22 cellular contexts compared by ENCODE assay signal in the genomic region with DNA sequence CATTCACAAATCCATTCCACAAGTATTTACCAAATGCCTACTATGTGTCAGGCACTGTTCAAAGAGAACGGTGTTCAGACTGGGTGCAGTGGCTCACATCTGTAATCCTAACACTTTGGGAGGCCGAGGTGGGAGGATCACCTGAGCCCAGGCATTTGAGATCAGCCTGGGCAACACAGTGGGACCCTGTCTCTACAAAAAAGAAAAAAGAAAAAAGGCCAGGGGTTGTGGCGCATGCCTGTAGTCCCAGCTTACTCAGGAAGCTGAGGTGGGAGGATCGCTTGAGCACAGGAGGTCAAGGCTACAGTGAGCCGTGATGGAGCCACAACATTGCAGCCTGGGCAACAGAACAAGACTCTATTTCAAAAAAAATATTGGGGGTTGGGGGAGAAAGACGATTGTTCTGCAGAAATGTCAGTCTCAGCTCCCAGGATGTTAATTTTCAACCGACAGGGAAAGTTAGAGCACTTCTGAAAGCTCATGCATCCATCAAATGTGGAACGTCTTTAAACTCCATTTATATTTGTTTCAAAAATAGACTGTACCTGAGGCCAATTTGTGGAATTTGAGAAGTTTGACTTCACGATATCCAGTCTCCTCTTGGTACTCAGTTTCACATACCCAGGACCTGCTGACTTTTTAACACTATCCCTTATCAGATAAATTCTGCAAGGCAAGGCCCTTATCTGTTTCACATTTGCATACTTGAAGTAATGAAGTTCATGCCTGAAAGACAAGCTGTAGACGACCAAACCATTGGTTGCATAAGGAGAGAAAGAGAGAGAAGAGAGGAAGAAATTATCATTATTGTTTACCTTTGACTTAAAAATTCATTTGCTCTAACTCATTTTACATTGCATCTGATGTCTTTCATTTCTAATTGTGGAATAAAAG. TPM values are rescaled to one million over a fixed set of nuclear protein-coding genes. Genes with fewer than 3 reads are reported as not detected.
DNase-seq lines count a peak whose midpoint lies in the region; ATAC-seq and TF ChIP-seq lines count a peak whose summit lies in the region.
"Had no signal": no experiment of that assay in that cellular context is flagged by ENCODE, and none has a peak within 500 bp of the region (broad histone marks: within the 10 kb centered on the region; RNA-seq: fewer than 3 reads in every experiment).

No MANE protein-coding gene starts in this region.

- no peak for ATAC-seq in HCT116
- ATAC-seq in PC-3: no peak
- ATAC-seq: activated naive CD8-positive, alpha-beta T cell treated with anti-CD3 and anti-CD28 coated beads, Interleukin-2, amount 50 U/mL, for 24 hours; esophagus mucosa had no signal

- no peak for TF ChIP-seq EP300 in esophagus muscularis mucosa (IDR thresholded peaks at IDR 0.05)

- peak overlapping the region; percentile 23 for H2AFZ ChIP-seq in HCT116 (ENCODE audit: low read depth, low read length, poor library complexity, severe bottlenecking)
- H2AFZ ChIP-seq in PC-3 (ENCODE audit: low read length): no peak overlapping the region

- peaks cover 0 to 22% of the 10 kb centered on the region in 2 experiments; a peak in 2 of 4 replicates for H3K4me1 ChIP-seq in HCT116 (ENCODE audit: control insufficient read depth in 1 of 2, insufficient read depth in 2 of 2, low read length in 2 of 2)
- peaks cover 45% of the 10 kb centered on the region for H3K4me1 ChIP-seq in PC-3 (ENCODE audit: insufficient read depth, low read length)
- no peaks in the 10 kb centered on the region for H3K4me1 ChIP-seq in esophagus muscularis mucosa

- TF ChIP-seq RAD21 in HCT116 (IDR thresholded peaks at IDR 0.05; ENCODE audit: low read depth): no peak

- 85% methylated on average over 10 of the region's 10 CpGs for WGBS in esophagus muscularis mucosa

- POLR2A ChIA-PET in HCT116 (lab: Charles Lee): no interaction called here
- POLR2A ChIA-PET in PC-3 (lab: Charles Lee; ENCODE audit: unreplicated experiment): no interaction called here

- H3K4me2 ChIP-seq in HCT116 (ENCODE audit: low read length): no peak overlapping the region
- no peak overlapping the region for H3K4me2 ChIP-seq in PC-3 (ENCODE audit: low read length)

- BruUV-seq in HCT116 (replicated peaks; lab: Mats Ljungman, UMichigan): no TSS peak
- no TSS peak for BruUV-seq in PC-3 (replicated peaks; lab: Mats Ljungman, UMichigan)

- RAD21 ChIA-PET in HCT116 (lab: Charles Lee; ENCODE audit: low non-redundant PET in 1 of 2, low total read pairs in 2 of 2, uncharacterized antibody in 2 of 2, unreplicated experiment in 2 of 2): no interaction called here

- no peaks in the 10 kb centered on the region for H3K9me2 ChIP-seq in HCT116 (ENCODE audit: insufficient read depth)
- H3K9me2 ChIP-seq in PC-3 (replicated peaks; ENCODE audit: low read length): no peaks in the 10 kb centered on the region

- H4K20me1 ChIP-seq in HCT116 (ENCODE audit: insufficient read depth) (no peaks in the 10 kb centered on the region), PC-3 (ENCODE audit: low read length) (no peaks in the 10 kb centered on the region)

- no peaks in the 10 kb centered on the region for H3K27me3 ChIP-seq in HCT116 (ENCODE audit: insufficient read depth, low read length)
- no peaks in the 10 kb centered on the region for H3K27me3 ChIP-seq in PC-3 (ENCODE audit: low read length)
- peaks cover 0 to 9% (median 0%) of the 10 kb centered on the region in 4 donors for H3K27me3 ChIP-seq in esophagus muscularis mucosa

- H3K79me2 ChIP-seq in HCT116 (ENCODE audit: insufficient read depth, low read length) (no peaks in the 10 kb centered on the region), PC-3 (ENCODE audit: low read length) (no peaks in the 10 kb centered on the region)

- H3K9ac ChIP-seq in HCT116 (ENCODE audit: low read length): no peak overlapping the region
- no peak overlapping the region for H3K9ac ChIP-seq in PC-3 (ENCODE audit: low read length)

- no peaks in the 10 kb centered on the region for H3K9me3 ChIP-seq in HCT116 (ENCODE audit: control insufficient read depth in 1 of 2, insufficient read depth in 1 of 2, low read depth in 1 of 2, low read length in 2 of 2)
- H3K9me3 ChIP-seq in PC-3 (ENCODE audit: low read length): no peaks in the 10 kb centered on the region
- no peaks in the 10 kb centered on the region for H3K9me3 ChIP-seq in esophagus muscularis mucosa

- no peak overlapping the region for H3K4me3 ChIP-seq in HCT116 (replicated peaks in 1 of 2; ENCODE audit: low read depth in 1 of 2, low read length in 2 of 2)
- no peak overlapping the region for H3K4me3 ChIP-seq in PC-3 (ENCODE audit: low read length)
- H3K4me3 ChIP-seq in esophagus muscularis mucosa: no peak overlapping the region
- H3K4me3 ChIP-seq: lung had no signal

- no peaks in the 10 kb centered on the region for H3F3A ChIP-seq in PC-3 (ENCODE audit: low read length, unreplicated experiment)

- no peaks in the 10 kb centered on the region for H3K36me3 ChIP-seq in HCT116 (ENCODE audit: control insufficient read depth in 1 of 2, insufficient read depth in 2 of 2, low read length in 2 of 2)
- no peaks in the 10 kb centered on the region for H3K36me3 ChIP-seq in PC-3 (ENCODE audit: low read depth, low read length)
- H3K36me3 ChIP-seq in esophagus muscularis mucosa: no peaks in the 10 kb centered on the region

- no peak for DNase-seq in HCT116 (ENCODE audit: low read depth, low spot score)
- no peak for DNase-seq in PC-3
- no peak for DNase-seq in epithelial cell of prostate (ENCODE audit: low read depth, low spot score)
- peak; percentile 74 for DNase-seq in renal cortical epithelial cell (ENCODE audit: low read depth)
- DNase-seq in NCI-H1048 (lab: John Stamatoyannopoulos, UW): no peak
- DNase-seq in esophagus muscularis mucosa (ENCODE audit: extremely low spot score): no peak
- DNase-seq in RKO (ENCODE audit: low spot score): no peak
- DNase-seq: activated CD4-positive, alpha-beta T cell treated with anti-CD3 and anti-CD28 coated beads for 1 hour; activated CD8-positive, alpha-beta memory T cell treated with anti-CD3 and anti-CD28 coated beads for 24 hours; activated gamma-delta T cell treated with Interleukin-2 at 50 U/mL for 16 hours; activated naive CD8-positive, alpha-beta T cell treated with anti-CD3 and anti-CD28 coated beads, Interleukin-2, amount 50 U/mL, for 24 hours; activated T-cell treated with anti-CD3 and anti-CD28 coated beads, Interleukin-2, amount 50 U/mL, for 1 hour; CD4-positive, alpha-beta T cell; DMS 273 treated with DMSO at 0.1 percent for 48 hours; effector CD4-positive, alpha-beta T cell; KBM-7; NCI-H1694 treated with DMSO at 0.1 percent for 48 hours; NCI-H748 treated with DMSO at 0.1 percent for 48 hours; stimulated activated CD8-positive, alpha-beta memory T cell treated with anti-CD3 and anti-CD28 coated beads, Interleukin-4, amount 100 ng/mL, for 48 hours; T1000 had no signal

- H3K27ac ChIP-seq in HCT116 (ENCODE audit: low read depth, low read length) (no peak overlapping the region), PC-3 (ENCODE audit: low read length) (peak overlapping the region; percentile 74), epithelial cell of prostate (peak overlapping the region; percentile 73), esophagus muscularis mucosa (replicated peaks in 1 of 4) (no peak overlapping the region)

- TF ChIP-seq CTCF in HCT116 (IDR thresholded peaks at IDR 0.05 in 2 of 3, conservative IDR thresholded peaks at IDR 0.05 in 1 of 3; ENCODE audit: borderline replicate concordance in 1 of 3, insufficient read depth in 1 of 3, low read depth in 2 of 3, low read length in 2 of 3): no peak
- TF ChIP-seq CTCF in PC-3 (conservative IDR thresholded peaks at IDR 0.05; ENCODE audit: low read depth, low read length): no peak
- TF ChIP-seq CTCF in esophagus muscularis mucosa (IDR thresholded peaks at IDR 0.05): no peak

- intact Hi-C loops in HCT116 (cut with micrococcal nuclease): no loop called here
- intact Hi-C loops in PC-3 (cut with micrococcal nuclease): no loop called here
- intact Hi-C loops in esophagus muscularis mucosa (cut with DNase I): no loop called here

- CTCF ChIA-PET in HCT116 (lab: Charles Lee): interaction anchor here (1.0 to 1.1 kb wide), 2 partner anchors 8 to 9 kb away, joined by 3 read pairs; no protein-coding TSS in a partner anchor
- CTCF ChIA-PET in PC-3 (lab: Charles Lee): interaction anchor here (1.5 kb wide), 1 partner anchor 9 kb away, joined by 8 read pairs; no protein-coding TSS in a partner anchor

- TF ChIP-seq POLR2A in HCT116 (IDR thresholded peaks at IDR 0.05; ENCODE audit: borderline replicate concordance, extremely low read depth, insufficient read depth, insufficient read length): no peak
- TF ChIP-seq POLR2A in esophagus muscularis mucosa (IDR thresholded peaks at IDR 0.05; ENCODE audit: low read depth): no peak

TF ChIP-seq in HCT116, 20 proteins besides CTCF, POLR2A, EP300 and RAD21 (continues in another document):
- TF ChIP-seq CBX3 (IDR thresholded peaks at IDR 0.05; ENCODE audit: low read depth): no peak
- no peak for TF ChIP-seq JUND (IDR thresholded peaks at IDR 0.05)
- no peak for TF ChIP-seq CEBPB (IDR thresholded peaks at IDR 0.05; ENCODE audit: low read depth)
- no peak for TF ChIP-seq FOSL1 (IDR thresholded peaks at IDR 0.05; ENCODE audit: low read depth)
- no peak for TF ChIP-seq TCF7L2 (IDR thresholded peaks at IDR 0.05; ENCODE audit: borderline replicate concordance, extremely low read depth, insufficient read depth, insufficient read length)
- TF ChIP-seq, protein P1, sequence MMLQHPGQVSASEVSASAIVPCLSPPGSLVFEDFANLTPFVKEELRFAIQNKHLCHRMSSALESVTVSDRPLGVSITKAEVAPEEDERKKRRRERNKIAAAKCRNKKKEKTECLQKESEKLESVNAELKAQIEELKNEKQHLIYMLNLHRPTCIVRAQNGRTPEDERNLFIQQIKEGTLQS (IDR thresholded peaks at IDR 0.05): no peak
- TF ChIP-seq SRF (IDR thresholded peaks at IDR 0.05; ENCODE audit: low read depth): no peak
- no peak for TF ChIP-seq EZH2phosphoT487 (IDR thresholded peaks at IDR 0.05; ENCODE audit: borderline replicate concordance)
- no peak for TF ChIP-seq YY1 (IDR thresholded peaks at IDR 0.05; ENCODE audit: extremely low read depth, insufficient replicate concordance, low read depth, low read length)

RNA-seq across cellular contexts. Expression of a gene that starts 14.8 kb away (rescaled TPM):
- 14.1 TPM for total RNA-seq in HCT116 (2021; ENCODE audit: unreplicated experiment)
- polyA plus RNA-seq in HCT116 (2012): 10.8 and 12.9 TPM in 2 replicates
- 2.4 and 5.4 TPM in 2 replicates for total RNA-seq in PC-3 (2014; rRNA removed)
- total RNA-seq in renal cortical epithelial cell: 22.7 and 24.3 TPM in 2 replicates
- 10 to 100 TPM in 2 of 4 donors, 1 to 10 TPM in 2; 6.6 to 14.1 (median 11.2) TPM for total RNA-seq in esophagus muscularis mucosa

RNA-seq across cellular contexts. Expression of a gene that starts 32.7 kb away (rescaled TPM):
- total RNA-seq in HCT116 (2021; ENCODE audit: unreplicated experiment): 15.4 TPM
- polyA plus RNA-seq in HCT116 (2012): 13.0 and 14.6 TPM in 2 replicates
- 9.1 and 11.4 TPM in 2 replicates for total RNA-seq in PC-3 (2014; rRNA removed)
- total RNA-seq in renal cortical epithelial cell: 17.2 and 33.9 TPM in 2 replicates
- 1 to 10 TPM; 6.1 to 7.7 (median 6.9) TPM for total RNA-seq in esophagus muscularis mucosa

RNA-seq across cellular contexts. Expression of a gene that starts 51.9 kb away (rescaled TPM):
- 9.0 TPM for total RNA-seq in HCT116 (2021; ENCODE audit: unreplicated experiment)
- 4.8 and 5.0 TPM in 2 replicates for polyA plus RNA-seq in HCT116 (2012)
- 4.5 and 5.4 TPM in 2 replicates for total RNA-seq in PC-3 (2014; rRNA removed)
- 15.1 and 18.4 TPM in 2 replicates for total RNA-seq in renal cortical epithelial cell
- 10 to 100 TPM in 1 of 4 donors, 1 to 10 TPM in 3; 5.3 to 12.9 (median 6.9) TPM for total RNA-seq in esophagus muscularis mucosa

Comparison
In these comparisons a context has a peak if more than half of its experiments do, and no peak if none do; other contexts are left out.
1. H3K27ac ChIP-seq: peak in PC-3 (single experiment) and epithelial cell of prostate (single experiment); none in HCT116 (single experiment) and esophagus muscularis mucosa (0 of 4).